27 cellular contexts compared by ENCODE assay signal in the genomic region with DNA sequence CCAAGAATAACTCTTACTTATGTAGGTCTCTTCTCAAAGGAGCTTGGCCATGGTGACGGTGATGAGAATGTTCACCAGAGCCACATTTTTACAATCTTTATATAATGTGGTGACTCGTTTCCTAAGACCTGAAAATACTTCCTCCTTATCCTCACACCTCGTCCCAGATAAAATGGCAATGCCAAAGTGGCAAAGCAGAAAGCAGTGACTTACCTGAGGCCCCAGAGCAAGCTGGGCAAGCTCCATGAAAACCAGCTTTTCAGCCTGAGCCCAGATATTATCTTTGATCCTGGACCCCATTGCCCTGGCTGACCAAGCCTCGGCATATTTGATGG.
"Had no signal": no experiment of that assay in that cellular context is flagged by ENCODE, and none has a peak within 500 bp of the region (broad histone marks: within the 10 kb centered on the region; RNA-seq: fewer than 3 reads in every experiment).

No MANE protein-coding gene starts in this region.

- H3K36me3 ChIP-seq: adrenal gland had no signal

- DNase-seq: activated CD4-positive, alpha-beta memory T cell treated with anti-CD3 and anti-CD28 coated beads for 36 hours; activated CD4-positive, alpha-beta T cell treated with anti-CD3 and anti-CD28 coated beads for 36 hours; activated CD4-positive, alpha-beta T cell treated with anti-CD3 and anti-CD28 coated beads, Interleukin-2, amount 10 ng/mL, durations not matched to agents 24 days and 14 days; activated CD4-positive, CD25-positive, alpha-beta regulatory T cell; activated CD4-positive, CD25-positive, alpha-beta regulatory T cell treated with anti-CD3 and anti-CD28 coated beads, Interleukin-2, amount 50 U/mL, for 72 hours; activated CD8-positive, alpha-beta memory T cell treated with anti-CD3 and anti-CD28 coated beads, Interleukin-2, amount 10 ng/mL, durations not matched to agents 7 days and 5 days; activated CD8-positive, alpha-beta memory T cell treated with anti-CD3 and anti-CD28 coated beads, Interleukin-2, amount 50 U/mL, for 4 hours; activated CD8-positive, alpha-beta T cell treated with anti-CD3 and anti-CD28 coated beads, Interleukin-2, amount 10 ng/mL, durations not matched to agents 7 days and 5 days; activated effector memory CD4-positive, alpha-beta T cell treated with anti-CD3 and anti-CD28 coated beads, Interleukin-2, amount 50 U/mL, for 16 hours; activated naive CD4-positive, alpha-beta T cell treated with anti-CD3 and anti-CD28 coated beads for 36 hours; activated naive CD8-positive, alpha-beta T cell treated with anti-CD3 and anti-CD28 coated beads for 36 hours; activated naive CD8-positive, alpha-beta T cell treated with anti-CD3 and anti-CD28 coated beads, Interleukin-2, amount 50 U/mL, for 24 hours; activated T-cell treated with anti-CD3 and anti-CD28 coated beads, Interleukin-2, amount 50 U/mL, for 1 hour; activated T-cell treated with anti-CD3 and anti-CD28 coated beads, Interleukin-2, amount 50 U/mL, for 48 hours; adrenal gland; amygdala; aorta; body of pancreas; central memory CD4-positive, alpha-beta T cell; dorsolateral prefrontal cortex; effector memory CD4-positive, alpha-beta T cell; endodermal cell; foreskin fibroblast; T-helper 2 cell had no signal

- H3K27ac ChIP-seq: adrenal gland, body of pancreas, coronary artery, dorsolateral prefrontal cortex had no signal

- ATAC-seq: activated CD4-positive, alpha-beta T cell treated with anti-CD3 and anti-CD28 coated beads for 36 hours; activated CD8-positive, alpha-beta memory T cell treated with anti-CD3 and anti-CD28 coated beads, Interleukin-2, amount 10 ng/mL, durations not matched to agents 7 days and 5 days; activated CD8-positive, alpha-beta T cell treated with anti-CD3 and anti-CD28 coated beads, Interleukin-2, amount 10 ng/mL, durations not matched to agents 7 days and 5 days; activated naive CD8-positive, alpha-beta T cell treated with anti-CD3 and anti-CD28 coated beads, Interleukin-2, amount 50 U/mL, for 24 hours; body of pancreas; esophagus mucosa had no signal

- H3K9me3 ChIP-seq: adrenal gland, body of pancreas had no signal

- H3K27me3 ChIP-seq: adrenal gland, body of pancreas, dorsolateral prefrontal cortex had no signal

- H3K4me3 ChIP-seq: adrenal gland, body of pancreas, coronary artery, dorsolateral prefrontal cortex had no signal

- FAIRE-seq: frontal cortex had no signal

- H3K4me1 ChIP-seq: adrenal gland had no signal
